In genomic region chr2:164514491-164514890, GRCh38 we compare ENCODE assay signal across 17 cellular contexts.
A peak's percentile ranks its signal among the peaks of the same experiment; 100 is the strongest.
DNase-seq lines count a peak whose midpoint lies in the region; ATAC-seq and TF ChIP-seq lines count a peak whose summit lies in the region.
"Had no signal": no experiment of that assay in that cellular context is flagged by ENCODE, and none has a peak within 500 bp of the region (broad histone marks: within the 10 kb centered on the region; RNA-seq: fewer than 3 reads in every experiment).

No MANE protein-coding gene starts in this region.

- no peak overlapping the region for H3K4me3 ChIP-seq in endodermal cell (ENCODE audit: low read length)
- no peak overlapping the region for H3K4me3 ChIP-seq in liver (ENCODE audit: low read depth in 1 of 3, low read length in 3 of 3)
- H3K4me3 ChIP-seq: esophagus muscularis mucosa, Peyer's patch, psoas muscle had no signal

- H3K4me1 ChIP-seq in endodermal cell (ENCODE audit: control insufficient read depth, insufficient read depth, low read length) (no peaks in the 10 kb centered on the region), liver (ENCODE audit: control insufficient read depth in 4 of 4, insufficient read depth in 4 of 4, low read length in 3 of 4) (peaks cover 0 to 8% (median 0%) of the 10 kb centered on the region in 4 donors)
- H3K4me1 ChIP-seq: Peyer's patch, psoas muscle had no signal

- H3K36me3 Mint-ChIP-seq in Calu3 (ENCODE audit: insufficient read depth, unreplicated experiment) (peaks cover 15% of the 10 kb centered on the region), endodermal cell (ENCODE audit: low read depth) (peaks cover 32% of the 10 kb centered on the region), mesothelial cell of epicardium (peaks cover 58% of the 10 kb centered on the region)
- H3K36me3 Mint-ChIP-seq in stimulated activated memory B cell treated with anti-CD40 and anti-IgM and Interleukin-4, amounts not matched to agents 10 μg/mL and 1 μg/mL and 100 μg/mL, for 72 hours = no peaks in the 10 kb centered on the region

- peaks cover 13% of the 10 kb centered on the region for H3K9me3 ChIP-seq in endodermal cell (ENCODE audit: control insufficient read depth, low read length)
- H3K9me3 ChIP-seq in liver (ENCODE audit: control insufficient read depth in 4 of 4, low read length in 3 of 4) = no peaks in the 10 kb centered on the region
- H3K9me3 ChIP-seq: Peyer's patch had no signal

- WGBS in endodermal cell (ENCODE audit: insufficient coverage in 1 of 2, insufficient read length in 1 of 2), 2 experiments = 86 to 90% methylated on average over 1 to 2 of the region's 2 CpGs
- WGBS in liver = 91% methylated on average over 2 of the region's 2 CpGs

- no TSS peak for BruUV-seq in Calu3 (replicated peaks; lab: Mats Ljungman, UMichigan)

- H3K27me3 ChIP-seq in endodermal cell (ENCODE audit: control insufficient read depth, insufficient read depth, low read length, poor library complexity, severe bottlenecking) (no peaks in the 10 kb centered on the region), liver (ENCODE audit: control insufficient read depth in 4 of 4, insufficient read depth in 4 of 4, low read length in 3 of 4) (no peaks in the 10 kb centered on the region)
- H3K27me3 ChIP-seq: esophagus muscularis mucosa, Peyer's patch had no signal

- TF ChIP-seq CTCF in Calu3 (IDR thresholded peaks at IDR 0.05; ENCODE audit: unreplicated experiment) = no peak
- no peak for TF ChIP-seq CTCF in endodermal cell (conservative IDR thresholded peaks at IDR 0.05)
- TF ChIP-seq CTCF in liver (IDR thresholded peaks at IDR 0.05; ENCODE audit: low read depth, low read length, missing input control) = no peak
- TF ChIP-seq CTCF in mesothelial cell of epicardium (IDR thresholded peaks at IDR 0.05; ENCODE audit: unreplicated experiment) = no peak

- H3K27me3 Mint-ChIP-seq in Calu3 (ENCODE audit: unreplicated experiment) (no peaks in the 10 kb centered on the region), endodermal cell (ENCODE audit: insufficient read depth) (no peaks in the 10 kb centered on the region), mesothelial cell of epicardium (ENCODE audit: low read depth) (no peaks in the 10 kb centered on the region)
- peaks cover 11% of the 10 kb centered on the region for H3K27me3 Mint-ChIP-seq in stimulated activated memory B cell treated with anti-CD40 and anti-IgM and Interleukin-4, amounts not matched to agents 10 μg/mL and 1 μg/mL and 100 μg/mL, for 72 hours
- H3K27me3 Mint-ChIP-seq: stimulated activated naive B cell treated with anti-CD40 and anti-IgM and Interleukin-4, amounts not matched to agents 10 μg/mL and 1 μg/mL and 100 μg/mL, for 72 hours had no signal

- H3K4me1 Mint-ChIP-seq in Calu3 (ENCODE audit: low read depth, unreplicated experiment) (peaks cover 38% of the 10 kb centered on the region), endodermal cell (peaks cover 13% of the 10 kb centered on the region), mesothelial cell of epicardium (peaks cover 8% of the 10 kb centered on the region)
- H3K4me1 Mint-ChIP-seq in stimulated activated memory B cell treated with anti-CD40 and anti-IgM and Interleukin-4, amounts not matched to agents 10 μg/mL and 1 μg/mL and 100 μg/mL, for 72 hours = no peaks in the 10 kb centered on the region

- H3K27ac Mint-ChIP-seq in Calu3 (ENCODE audit: unreplicated experiment) (peak overlapping the region; percentile 93), endodermal cell (peak overlapping the region; percentile 85), mesothelial cell of epicardium (no peak overlapping the region)
- no peak overlapping the region for H3K27ac Mint-ChIP-seq in stimulated activated memory B cell treated with anti-CD40 and anti-IgM and Interleukin-4, amounts not matched to agents 10 μg/mL and 1 μg/mL and 100 μg/mL, for 72 hours
- H3K27ac Mint-ChIP-seq: stimulated activated naive B cell treated with anti-CD40 and anti-IgM and Interleukin-4, amounts not matched to agents 10 μg/mL and 1 μg/mL and 100 μg/mL, for 72 hours had no signal

- DNase-seq in Calu3 (peak; percentile 85), NCI-H345 (lab: John Stamatoyannopoulos, UW) (peak; percentile 81), endodermal cell (no peak), mesothelial cell of epicardium (ENCODE audit: low spot score in 2 of 2, unreplicated experiment in 2 of 2) (no peak), inferior parietal cortex (ENCODE audit: extremely low spot score) (no peak)
- DNase-seq: activated CD4-positive, alpha-beta T cell treated with anti-CD3 and anti-CD28 coated beads, Interleukin-2, amount 50 U/mL, for 48 hours; caudate nucleus; GF-D8; NCI-H446 treated with DMSO at 0.1 percent for 48 hours; Peyer's patch; psoas muscle; stimulated activated CD4-positive, alpha-beta T cell treated with anti-CD3 and anti-CD28 coated beads, Interleukin-2, amount 100 ng/mL, for 48 hours; stimulated activated naive B cell treated with anti-CD40 and anti-IgM and Interleukin-4, amounts not matched to agents 10 μg/mL and 1 μg/mL and 100 μg/mL, for 72 hours had no signal

- H3K4me3 Mint-ChIP-seq in Calu3 (ENCODE audit: low read depth, unreplicated experiment) (peak overlapping the region; percentile 58), endodermal cell (no peak overlapping the region), mesothelial cell of epicardium (no peak overlapping the region)
- no peak overlapping the region for H3K4me3 Mint-ChIP-seq in stimulated activated memory B cell treated with anti-CD40 and anti-IgM and Interleukin-4, amounts not matched to agents 10 μg/mL and 1 μg/mL and 100 μg/mL, for 72 hours
- H3K4me3 Mint-ChIP-seq: stimulated activated naive B cell treated with anti-CD40 and anti-IgM and Interleukin-4, amounts not matched to agents 10 μg/mL and 1 μg/mL and 100 μg/mL, for 72 hours had no signal

- no peak overlapping the region for H3K9ac ChIP-seq in endodermal cell (ENCODE audit: extremely low read depth, low read length, poor library complexity, severe bottlenecking)
- H3K9ac ChIP-seq in liver (ENCODE audit: low read depth in 1 of 2, low read length in 2 of 2) = no peak overlapping the region

- H3K9me3 Mint-ChIP-seq in Calu3 (ENCODE audit: low read depth, unreplicated experiment) (peaks cover 10% of the 10 kb centered on the region), endodermal cell (peaks cover 14% of the 10 kb centered on the region), mesothelial cell of epicardium (peaks cover 55% of the 10 kb centered on the region)
- H3K9me3 Mint-ChIP-seq in stimulated activated memory B cell treated with anti-CD40 and anti-IgM and Interleukin-4, amounts not matched to agents 10 μg/mL and 1 μg/mL and 100 μg/mL, for 72 hours = peaks cover 27% of the 10 kb centered on the region

- intact Hi-C loops in Calu3 (cut with micrococcal nuclease; ENCODE audit: unreplicated experiment) = no loop called here

- no peaks in the 10 kb centered on the region for H3K36me3 ChIP-seq in endodermal cell (ENCODE audit: control insufficient read depth, insufficient read depth, low read length)
- peaks cover 2 to 14% (median 9%) of the 10 kb centered on the region in 4 donors for H3K36me3 ChIP-seq in liver (ENCODE audit: control insufficient read depth in 4 of 4, insufficient read depth in 3 of 4, low read depth in 1 of 4, low read length in 3 of 4)
- H3K36me3 ChIP-seq: Peyer's patch had no signal

- no peak for ATAC-seq in stimulated activated memory B cell treated with anti-CD40 and anti-IgM and Interleukin-4, amounts not matched to agents 10 μg/mL and 1 μg/mL and 100 μg/mL, for 72 hours
- no peak for ATAC-seq in GM21619 (IDR thresholded peaks at IDR 0.05; ENCODE audit: unreplicated experiment)
- ATAC-seq: psoas muscle had no signal

- CTCF ChIA-PET in Calu3 (lab: Charles Lee) = interaction anchor here (0.9 kb wide), 1 partner anchor 1320 kb away, joined by 3 read pairs; no protein-coding TSS in a partner anchor

- TF ChIP-seq RAD21 in liver (IDR thresholded peaks at IDR 0.05) = peak in 1 of 2 donors; percentile 9

- no peak overlapping the region for H3K27ac ChIP-seq in endodermal cell (ENCODE audit: low read depth, low read length)
- H3K27ac ChIP-seq in liver (ENCODE audit: low read depth in 1 of 2, low read length in 2 of 2) = peak overlapping the region; percentile 13 to 50
- H3K27ac ChIP-seq: esophagus muscularis mucosa, Peyer's patch, psoas muscle had no signal

TF ChIP-seq in liver, 16 proteins besides CTCF, POLR2A, EP300 and RAD21 (continues in another document):
- TF ChIP-seq TAF1 (conservative IDR thresholded peaks at IDR 0.05) (no peak), EGR1 (IDR thresholded peaks at IDR 0.05; ENCODE audit: low read depth in 2 of 2) (peak; percentile 67 to 95), ATF3 (IDR thresholded peaks at IDR 0.05) (peak; percentile 95), GABPA (IDR thresholded peaks at IDR 0.05 in 1 of 2, conservative IDR thresholded peaks at IDR 0.05 in 1 of 2) (no peak), HNF4A (conservative IDR thresholded peaks at IDR 0.05) (peak; percentile 38 to 44), SP1 (IDR thresholded peaks at IDR 0.05) (peak; percentile 39), ZBTB33 (IDR thresholded peaks at IDR 0.05) (no peak), FOXA2 (IDR thresholded peaks at IDR 0.05) (no peak), NR2F2 (IDR thresholded peaks at IDR 0.05) (no peak), HNF4G (IDR thresholded peaks at IDR 0.05) (peak; percentile 9), JUND (IDR thresholded peaks at IDR 0.05) (peak; percentile 99 to 100), YY1 (IDR thresholded peaks at IDR 0.05) (no peak), MAX (IDR thresholded peaks at IDR 0.05) (no peak)

Comparison
In these comparisons a context has a peak if more than half of its experiments do, and no peak if none do; other contexts are left out.
1. DNase-seq: peak in Calu3 (single experiment) and NCI-H345 (single experiment); none in endodermal cell (single experiment), mesothelial cell of epicardium (0 of 2) and inferior parietal cortex (single experiment).
2. H3K27ac Mint-ChIP-seq: peak in Calu3 (single experiment) and endodermal cell (single experiment); none in mesothelial cell of epicardium (single experiment) and stimulated activated memory B cell treated with anti-CD40 and anti-IgM and Interleukin-4, amounts not matched to agents 10 μg/mL and 1 μg/mL and 100 μg/mL, for 72 hours (single experiment).